In genomic region chr11:117011541-117011908, GRCh38 we compare ENCODE assay signal across 14 cellular contexts.
DNase-seq lines count a peak whose midpoint lies in the region; ATAC-seq and TF ChIP-seq lines count a peak whose summit lies in the region.
"Had no signal": no experiment of that assay in that cellular context is flagged by ENCODE, and none has a peak within 500 bp of the region (broad histone marks: within the 10 kb centered on the region; RNA-seq: fewer than 3 reads in every experiment).

No MANE protein-coding gene starts in this region.

- intact Hi-C loops in activated CD4-positive, alpha-beta T cell treated with anti-CD3 and anti-CD28 coated beads for 36 hours (cut with DNase I, micrococcal nuclease), result loop anchor here (1.0 to 2.0 kb wide), 11 partner anchors 11 to 158 kb away; partner anchors contain the start of gene SIK3 (in 1 of the 2)
- intact Hi-C loops in PC-9 (cut with micrococcal nuclease; ENCODE audit: unreplicated experiment), result no loop called here
- intact Hi-C loops in mammary epithelial cell (cut with micrococcal nuclease), result loop anchor here (1.0 to 2.0 kb wide), 2 partner anchors 25 to 87 kb away; partner anchors contain the start of gene SIK3
- intact Hi-C loops in transverse colon (cut with DNase I; ENCODE audit: low total_unique reads), result no loop called here

- TF ChIP-seq CTCF in PC-9 (conservative IDR thresholded peaks at IDR 0.05), result no peak
- no peak for TF ChIP-seq CTCF in mammary epithelial cell (conservative IDR thresholded peaks at IDR 0.05 in 1 of 2, IDR thresholded peaks at IDR 0.05 in 1 of 2; ENCODE audit: extremely low read depth in 1 of 2, insufficient read depth in 1 of 2, low read depth in 1 of 2, low read length in 2 of 2)
- no peak for TF ChIP-seq CTCF in neural progenitor cell (IDR thresholded peaks at IDR 0.05)
- TF ChIP-seq CTCF in transverse colon (IDR thresholded peaks at IDR 0.05), result no peak
- TF ChIP-seq CTCF in mesothelial cell of epicardium (IDR thresholded peaks at IDR 0.05; ENCODE audit: unreplicated experiment), result no peak

- H4K20me1 ChIP-seq in PC-9 (ENCODE audit: insufficient read depth) (no peaks in the 10 kb centered on the region; the same call in none of the 2 replicates), mammary epithelial cell (ENCODE audit: insufficient read depth, low read length) (no peaks in the 10 kb centered on the region), neural progenitor cell (ENCODE audit: low read depth) (peaks cover 29% of the 10 kb centered on the region)

- H3K27me3 Mint-ChIP-seq in activated CD4-positive, alpha-beta T cell treated with anti-CD3 and anti-CD28 coated beads for 36 hours, result no peaks in the 10 kb centered on the region
- H3K27me3 Mint-ChIP-seq in neural progenitor cell (ENCODE audit: insufficient read depth, low read depth), result no peaks in the 10 kb centered on the region
- H3K27me3 Mint-ChIP-seq in mesothelial cell of epicardium (ENCODE audit: low read depth), result no peaks in the 10 kb centered on the region

- POLR2A ChIA-PET in activated CD4-positive, alpha-beta T cell treated with anti-CD3 and anti-CD28 coated beads for 36 hours (lab: Charles Lee), result interaction anchor here (0.5 to 2.1 kb wide), 16 partner anchors 9 to 218 kb away, joined by 3 to 17 read pairs (median 5); no protein-coding TSS in a partner anchor
- POLR2A ChIA-PET in PC-9 (lab: Charles Lee; ENCODE audit: unreplicated experiment), result no interaction called here

- peak; percentile 42 for DNase-seq in activated CD4-positive, alpha-beta T cell treated with anti-CD3 and anti-CD28 coated beads for 36 hours
- DNase-seq in activated CD4-positive, alpha-beta T cell treated with anti-CD3 and anti-CD28 coated beads, Interleukin-2, amount 50 U/mL, for 4 hours, result no peak
- DNase-seq in PC-9 (peak in 1 of 2 experiments; percentile 3), mammary epithelial cell (no peak), neural progenitor cell (ENCODE audit: low spot score) (no peak), transverse colon (no peak), DMS153 treated with DMSO at 0.1 percent for 48 hours (lab: John Stamatoyannopoulos, UW; ENCODE audit: unreplicated experiment) (no peak), mesothelial cell of epicardium (ENCODE audit: low spot score in 2 of 2, unreplicated experiment in 2 of 2) (no peak)
- DNase-seq: DND-41, NCI-H1092, NCI-H524, SIG-M5 had no signal

- H3K4me3 Mint-ChIP-seq in activated CD4-positive, alpha-beta T cell treated with anti-CD3 and anti-CD28 coated beads for 36 hours, result no peak overlapping the region
- no peak overlapping the region for H3K4me3 Mint-ChIP-seq in neural progenitor cell
- H3K4me3 Mint-ChIP-seq in mesothelial cell of epicardium, result no peak overlapping the region
- H3K4me3 Mint-ChIP-seq: neural crest cell had no signal

- no peaks in the 10 kb centered on the region for H3K9me3 Mint-ChIP-seq in activated CD4-positive, alpha-beta T cell treated with anti-CD3 and anti-CD28 coated beads for 36 hours (ENCODE audit: low read depth)
- H3K9me3 Mint-ChIP-seq in neural progenitor cell, result no peaks in the 10 kb centered on the region
- no peaks in the 10 kb centered on the region for H3K9me3 Mint-ChIP-seq in mesothelial cell of epicardium
- H3K9me3 Mint-ChIP-seq: neural crest cell had no signal

- H3K36me3 Mint-ChIP-seq in activated CD4-positive, alpha-beta T cell treated with anti-CD3 and anti-CD28 coated beads for 36 hours (ENCODE audit: low read depth), result peaks cover 4% of the 10 kb centered on the region
- H3K36me3 Mint-ChIP-seq in neural progenitor cell (no peaks in the 10 kb centered on the region), mesothelial cell of epicardium (no peaks in the 10 kb centered on the region)

- TF ChIP-seq EP300 in transverse colon (IDR thresholded peaks at IDR 0.05; ENCODE audit: low read depth), result no peak

- H3K9me2 ChIP-seq in PC-9 (ENCODE audit: insufficient read depth), result no peaks in the 10 kb centered on the region

- 63% methylated on average over 2 of the region's 3 CpGs for WGBS in mammary epithelial cell (ENCODE audit: low coverage, missing lambda C conversion rate)
- 85% methylated on average over 3 of the region's 3 CpGs; no CpG with 5 or more reads in 1 of the 2 donors for WGBS in transverse colon (ENCODE audit: low coverage in 1 of 2), 2 donors

- peaks cover 40% of the 10 kb centered on the region for H3K79me2 ChIP-seq in PC-9 (ENCODE audit: low read depth)
- peaks cover 59% of the 10 kb centered on the region for H3K79me2 ChIP-seq in mammary epithelial cell (ENCODE audit: insufficient read depth, low read length)
- peaks cover 79% of the 10 kb centered on the region for H3K79me2 ChIP-seq in neural progenitor cell (ENCODE audit: low read depth)

- in situ Hi-C loops in mammary epithelial cell (cut with MboI; ENCODE audit: low sequenced_read_pairs in 2 of 2) (no loop called here), transverse colon (cut with MboI; ENCODE audit: low pct_ligation_motif_present in 1 of 4, low pct_unique_long_range_greater_than_20kb in 1 of 4, low sequenced_read_pairs in 3 of 4) (no loop called here)

- CTCF ChIA-PET in activated CD4-positive, alpha-beta T cell treated with anti-CD3 and anti-CD28 coated beads for 36 hours (lab: Charles Lee), result interaction anchor here (0.6 to 2.4 kb wide), 10 partner anchors 10 to 88 kb away, joined by 3 to 9 read pairs (median 4); no protein-coding TSS in a partner anchor
- CTCF ChIA-PET in PC-9 (lab: Charles Lee), result interaction anchor here (0.7 kb wide), 1 partner anchor 79 kb away, joined by 3 read pairs; no protein-coding TSS in a partner anchor
- CTCF ChIA-PET in mammary epithelial cell (lab: Charles Lee; ENCODE audit: low non-redundant PET), result interaction anchor here (0.7 kb wide), 1 partner anchor 39 kb away, joined by 6 read pairs; no protein-coding TSS in a partner anchor

- H3K4me1 Mint-ChIP-seq in activated CD4-positive, alpha-beta T cell treated with anti-CD3 and anti-CD28 coated beads for 36 hours, result peaks cover 39% of the 10 kb centered on the region
- H3K4me1 Mint-ChIP-seq in neural progenitor cell (peaks cover 5% of the 10 kb centered on the region), mesothelial cell of epicardium (no peaks in the 10 kb centered on the region)

- H3K4me1 ChIP-seq in PC-9 (replicated peaks; ENCODE audit: insufficient read depth), result peaks cover 7% of the 10 kb centered on the region
- H3K4me1 ChIP-seq in mammary epithelial cell (ENCODE audit: insufficient read depth, low read length), result peaks cover 22% of the 10 kb centered on the region
- H3K4me1 ChIP-seq in neural progenitor cell, result peaks cover 13% of the 10 kb centered on the region
- peaks cover 0 to 19% (median 4%) of the 10 kb centered on the region in 4 donors for H3K4me1 ChIP-seq in transverse colon

- no peak overlapping the region for H3K4me3 ChIP-seq in PC-9
- no peak overlapping the region for H3K4me3 ChIP-seq in mammary epithelial cell (replicated peaks in 1 of 3; ENCODE audit: insufficient read depth in 1 of 3, low read depth in 2 of 3, low read length in 3 of 3)
- no peak overlapping the region for H3K4me3 ChIP-seq in neural progenitor cell
- H3K4me3 ChIP-seq in transverse colon, result no peak overlapping the region

- peak overlapping the region; percentile 67 for H3K27ac Mint-ChIP-seq in activated CD4-positive, alpha-beta T cell treated with anti-CD3 and anti-CD28 coated beads for 36 hours
- H3K27ac Mint-ChIP-seq in neural progenitor cell (no peak overlapping the region), mesothelial cell of epicardium (no peak overlapping the region)

- TF ChIP-seq POLR2A in transverse colon (IDR thresholded peaks at IDR 0.05), result no peak

- H3K9me3 ChIP-seq in PC-9 (ENCODE audit: insufficient read depth, low read depth) (no peaks in the 10 kb centered on the region), mammary epithelial cell (replicated peaks; ENCODE audit: insufficient read depth, low read length) (no peaks in the 10 kb centered on the region), neural progenitor cell (ENCODE audit: low read depth) (no peaks in the 10 kb centered on the region), transverse colon (no peaks in the 10 kb centered on the region)

- 0 out of 2 replicates have a peak overlapping the region, but pooled peaks have one; percentile 3 for H3K4me2 ChIP-seq in PC-9
- peak overlapping the region; percentile 46 for H3K4me2 ChIP-seq in mammary epithelial cell (ENCODE audit: insufficient read depth, low read depth, low read length)
- H3K4me2 ChIP-seq in neural progenitor cell, result no peak overlapping the region

- H3K27ac ChIP-seq in PC-9 (peak overlapping the region; percentile 36), mammary epithelial cell (ENCODE audit: insufficient read depth, low read depth, low read length) (peak overlapping the region; percentile 94), neural progenitor cell (peak overlapping the region; percentile 47), transverse colon (peak overlapping the region in 1 of 4 donors; percentile 31)
- H3K27ac ChIP-seq: HL-60 had no signal

- no TSS peak for BruUV-seq in PC-9 (replicated peaks; lab: Mats Ljungman, UMichigan)
- BruUV-seq in mammary epithelial cell (replicated peaks; lab: Mats Ljungman, UMichigan), result no TSS peak

- peak overlapping the region; percentile 48 for H3K9ac ChIP-seq in mammary epithelial cell (ENCODE audit: insufficient read depth, low read length)
- H3K9ac ChIP-seq in neural progenitor cell, result no peak overlapping the region

- ATAC-seq in activated CD4-positive, alpha-beta T cell treated with anti-CD3 and anti-CD28 coated beads for 36 hours, result no peak

- H3K36me3 ChIP-seq in PC-9 (ENCODE audit: low read depth) (no peaks in the 10 kb centered on the region), mammary epithelial cell (ENCODE audit: insufficient read depth, low read length) (no peaks in the 10 kb centered on the region), neural progenitor cell (no peaks in the 10 kb centered on the region), transverse colon (no peaks in the 10 kb centered on the region)

- H3F3A ChIP-seq in PC-9 (ENCODE audit: insufficient read depth, low read depth) (peaks cover 10% of the 10 kb centered on the region), neural progenitor cell (ENCODE audit: low read depth) (peaks cover 13% of the 10 kb centered on the region)

- dilution Hi-C loops in mammary epithelial cell (cut with HindIII; ENCODE audit: low sequenced_read_pairs), result no loop called here

- H2AFZ ChIP-seq in PC-9 (no peak overlapping the region), mammary epithelial cell (ENCODE audit: low read depth, low read length) (no peak overlapping the region), neural progenitor cell (replicated peaks) (no peak overlapping the region)

- H3K27me3 ChIP-seq in PC-9 (ENCODE audit: insufficient read depth, low read depth) (no peaks in the 10 kb centered on the region), mammary epithelial cell (ENCODE audit: insufficient read depth, low read length) (no peaks in the 10 kb centered on the region), neural progenitor cell (no peaks in the 10 kb centered on the region), transverse colon (no peaks in the 10 kb centered on the region)

Comparison
In these comparisons a context has a peak if more than half of its experiments do, and no peak if none do; other contexts are left out.
1. intact Hi-C loops: an anchor here in activated CD4-positive, alpha-beta T cell treated with anti-CD3 and anti-CD28 coated beads for 36 hours (1.0 to 2.0 kb wide) and mammary epithelial cell (1.0 to 2.0 kb wide); none called in PC-9 and transverse colon.